In the genomic region with DNA sequence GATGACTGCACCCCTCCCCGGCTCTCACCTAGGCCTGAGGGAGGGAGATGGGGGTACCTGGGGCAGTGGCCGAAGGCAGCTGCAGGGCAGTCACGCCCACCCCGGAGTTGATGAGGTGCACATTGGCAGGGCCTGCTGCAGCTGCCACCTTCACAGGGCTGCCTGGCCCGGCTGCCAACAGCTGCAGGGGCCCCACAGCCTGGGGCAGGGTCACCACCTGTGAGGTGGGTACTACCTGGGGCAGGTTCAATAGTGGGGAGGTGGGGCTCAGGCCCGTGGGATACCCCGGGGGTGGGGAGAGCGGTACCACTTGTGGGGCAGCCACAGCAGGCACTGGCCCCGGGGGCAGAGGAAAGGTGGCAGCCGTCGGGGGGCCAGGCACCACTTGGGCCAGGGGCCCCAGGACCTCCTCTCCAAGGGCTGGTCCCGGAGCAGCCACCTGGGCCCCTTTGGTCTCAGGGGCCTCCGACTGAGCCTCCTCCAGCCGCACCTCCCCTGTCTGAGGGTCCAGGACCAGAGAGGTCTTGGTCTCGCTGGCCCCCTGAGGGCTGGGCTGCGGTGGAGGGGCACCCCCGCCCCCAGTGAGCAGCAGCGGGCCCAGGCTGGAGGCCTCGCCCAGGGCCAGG, we compare ENCODE assay signal across 9 cellular contexts. TPM values are rescaled to one million over a fixed set of nuclear protein-coding genes. Genes with fewer than 3 reads are reported as not detected.
A peak's percentile ranks its signal among the peaks of the same experiment; 100 is the strongest.
DNase-seq lines count a peak whose midpoint lies in the region; ATAC-seq and TF ChIP-seq lines count a peak whose summit lies in the region.
"Had no signal": no experiment of that assay in that cellular context is flagged by ENCODE, and none has a peak within 500 bp of the region (broad histone marks: within the 10 kb centered on the region; RNA-seq: fewer than 3 reads in every experiment).

No MANE protein-coding gene starts in this region.

- TF ChIP-seq CTCF in LNCaP clone FGC (IDR thresholded peaks at IDR 0.05; ENCODE audit: control insufficient read depth, extremely low read depth, insufficient read depth) (no peak), lung (IDR thresholded peaks at IDR 0.05; ENCODE audit: control extremely low read depth, extremely low read depth) (no peak), tibial artery (IDR thresholded peaks at IDR 0.05) (no peak), omental fat pad (IDR thresholded peaks at IDR 0.05) (no peak)

- H3K27me3 ChIP-seq in duodenal mucosa (ENCODE audit: control insufficient read depth in 1 of 2, insufficient read depth in 2 of 2, low read length in 2 of 2) (no peaks in the 10 kb centered on the region), lung (ENCODE audit: control insufficient read depth, insufficient read depth) (no peaks in the 10 kb centered on the region), tibial artery (no peaks in the 10 kb centered on the region)

- H3K27ac ChIP-seq in duodenal mucosa (ENCODE audit: low read depth, low read length) (peak overlapping the region; percentile 90), lung (ENCODE audit: low read depth in 1 of 2, low read length in 1 of 2) (peak overlapping the region; percentile 74 to 87), tibial artery (peak overlapping the region; percentile 98 to 99)

- intact Hi-C loops in tibial artery (cut with DNase I; ENCODE audit: low total_unique reads) = loop anchor here (10.0 kb wide), 1 partner anchor 52 kb away; no protein-coding TSS in a partner anchor

- peak overlapping the region in 1 of 2 donors; percentile 65 for H3K9ac ChIP-seq in duodenal mucosa (ENCODE audit: low read depth in 1 of 2, low read length in 2 of 2)

- DNase-seq in LNCaP clone FGC (ENCODE audit: low read depth) (no peak), lung (ENCODE audit: low spot score) (no peak), tibial artery (peak in 1 of 2 donors; percentile 77), omental fat pad (ENCODE audit: low spot score) (no peak)
- no peak for DNase-seq in stimulated activated CD4-positive, alpha-beta T cell treated with anti-CD3 and anti-CD28 coated beads, Interleukin-1b, Interleukin-23, amount 100 ng/mL, for 48 hours
- DNase-seq: activated CD4-positive, alpha-beta T cell treated with anti-CD3 and anti-CD28 coated beads for 36 hours had no signal

- ATAC-seq in lung (ENCODE audit: insufficient read depth, low FRiP score) = no peak
- no peak for ATAC-seq in HG03457 (IDR thresholded peaks at IDR 0.05; ENCODE audit: unreplicated experiment)
- no peak for ATAC-seq in omental fat pad (ENCODE audit: low FRiP score)
- ATAC-seq in GM21786 (IDR thresholded peaks at IDR 0.05; ENCODE audit: unreplicated experiment) = no peak
- ATAC-seq: activated CD4-positive, alpha-beta T cell treated with anti-CD3 and anti-CD28 coated beads for 36 hours had no signal

- H3K9me3 ChIP-seq in duodenal mucosa (ENCODE audit: control insufficient read depth in 1 of 2, low read length in 2 of 2) (no peaks in the 10 kb centered on the region), lung (ENCODE audit: control insufficient read depth in 2 of 2, insufficient read depth in 1 of 2, low read length in 1 of 2) (no peaks in the 10 kb centered on the region), tibial artery (no peaks in the 10 kb centered on the region)

- H3K4me1 ChIP-seq in duodenal mucosa (ENCODE audit: control insufficient read depth in 1 of 2, insufficient read depth in 2 of 2, low read length in 2 of 2) = peaks cover 0 to 9% of the 10 kb centered on the region in 2 donors
- H3K4me1 ChIP-seq in lung (ENCODE audit: control insufficient read depth in 2 of 2, insufficient read depth in 2 of 2, low read length in 2 of 2) = peaks cover 2 to 11% of the 10 kb centered on the region in 2 donors
- peaks cover 0 to 49% (median 42%) of the 10 kb centered on the region in 4 donors for H3K4me1 ChIP-seq in tibial artery

- H3K4me3 ChIP-seq in LNCaP clone FGC (ENCODE audit: low read depth, low read length) (peak overlapping the region; percentile 71), duodenal mucosa (ENCODE audit: low read depth in 1 of 2, low read length in 2 of 2) (peak overlapping the region; percentile 71 to 92), lung (no peak overlapping the region), tibial artery (peak overlapping the region; percentile 88 to 93)

- H3K36me3 ChIP-seq in duodenal mucosa (ENCODE audit: control insufficient read depth in 1 of 2, insufficient read depth in 2 of 2, low read length in 2 of 2) (no peaks in the 10 kb centered on the region), lung (ENCODE audit: control insufficient read depth in 2 of 2, insufficient read depth in 2 of 2, low read length in 2 of 2) (peaks cover 0 to 3% of the 10 kb centered on the region in 2 donors), tibial artery (peaks cover 0 to 17% (median 3%) of the 10 kb centered on the region in 3 donors)

- WGBS in lung, 2 donors = 65 to 86% methylated on average over 19 of the region's 19 CpGs

RNA-seq across cellular contexts. Expression of a gene that starts 2.6 kb away (rescaled TPM):
- 10 to 100 TPM; 13.5 to 17.4 TPM for total RNA-seq in lung
- 10 to 100 TPM; 11.7 to 12.7 TPM for polyA plus RNA-seq in lung
- total RNA-seq in omental fat pad = 10 to 100 TPM in 1 of 4 donors, 1 to 10 TPM in 3; 4.3 to 13.4 (median 7.8) TPM

RNA-seq across cellular contexts. Expression of a gene that starts 15.9 kb away (rescaled TPM):
- total RNA-seq in lung = 10 to 100 TPM; 32.4 to 70.4 TPM
- 10 to 100 TPM; 35.0 to 45.7 TPM for polyA plus RNA-seq in lung
- total RNA-seq in omental fat pad = 10 to 100 TPM in 3 of 4 donors, 1 to 10 TPM in 1; 9.4 to 30.1 (median 23.2) TPM

RNA-seq across cellular contexts. Expression of a gene that starts 26.2 kb away (rescaled TPM):
- total RNA-seq in lung = 10 to 100 TPM; 25.4 to 58.2 TPM
- 10 to 100 TPM; 21.2 to 28.3 TPM for polyA plus RNA-seq in lung
- total RNA-seq in omental fat pad = 10 to 100 TPM; 26.2 to 42.5 (median 35.9) TPM

RNA-seq across cellular contexts. Expression of a gene that starts 33.2 kb away (rescaled TPM):
- total RNA-seq in lung = not detected
- not detected for polyA plus RNA-seq in lung
- total RNA-seq in omental fat pad = not detected
- total RNA-seq: activated CD4-positive, alpha-beta T cell treated with anti-CD3 and anti-CD28 coated beads for 36 hours had no signal

RNA-seq across cellular contexts. Expression of a gene that starts 35.7 kb away (rescaled TPM):
- total RNA-seq in lung (10 to 100 TPM; 11.2 to 19.0 TPM), omental fat pad (1 to 10 TPM; 5.8 to 7.6 (median 6.7) TPM)
- polyA plus RNA-seq in lung = 1 to 10 TPM; 7.6 to 8.3 TPM
